15 cellular contexts compared by ENCODE assay signal in the genomic region with DNA sequence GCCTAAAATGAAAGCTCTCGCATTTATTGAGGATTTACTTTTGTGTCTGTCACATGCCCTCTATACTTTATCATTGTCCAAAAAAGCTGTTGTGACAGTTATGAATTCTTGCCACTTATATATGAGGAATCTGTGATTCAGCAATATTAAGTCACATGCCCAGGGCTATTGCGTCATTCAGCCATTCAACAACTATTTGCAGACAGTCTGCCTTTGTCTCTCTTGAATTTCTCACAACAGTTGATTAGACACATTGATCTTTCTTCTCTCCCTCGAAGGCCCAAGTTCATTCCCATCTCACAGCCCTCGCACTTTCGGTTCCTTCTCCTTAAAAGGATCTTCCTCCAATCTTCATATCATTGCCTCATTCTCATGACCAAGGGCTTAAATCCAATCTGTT.
DNase-seq lines count a peak whose midpoint lies in the region; ATAC-seq lines count a peak whose summit lies in the region.
"Had no signal": no experiment of that assay in that cellular context is flagged by ENCODE, and none has a peak within 500 bp of the region (broad histone marks: within the 10 kb centered on the region; RNA-seq: fewer than 3 reads in every experiment).

No MANE protein-coding gene starts in this region.

- H4K8ac ChIP-seq in mesendoderm (ENCODE audit: low read depth, low read length): no peak overlapping the region

- no peak overlapping the region for H2BK15ac ChIP-seq in mesendoderm (replicated peaks; ENCODE audit: low read depth)

- no peaks in the 10 kb centered on the region for H3K4me1 ChIP-seq in mesendoderm (ENCODE audit: control insufficient read depth, low read depth, low read length)

- no peaks in the 10 kb centered on the region for H3K27me3 ChIP-seq in mesendoderm (ENCODE audit: insufficient read depth, low read length, poor library complexity)

- H3K27ac Mint-ChIP-seq in dendritic cell treated with granulocyte-macrophage colony-stimulating factor and Interleukin-4, amounts not matched to agents 40 ng/mL and 50 ng/mL, for 4 days: peak overlapping the region; percentile 67
- H3K27ac Mint-ChIP-seq: CD4-positive, alpha-beta memory T cell; progenitor cell of endocrine pancreas had no signal

- H3K18ac ChIP-seq in mesendoderm (ENCODE audit: low read length): no peak overlapping the region

- no peak overlapping the region for H2BK5ac ChIP-seq in mesendoderm (ENCODE audit: low read length)

- intact Hi-C loops in dendritic cell treated with granulocyte-macrophage colony-stimulating factor and Interleukin-4, amounts not matched to agents 40 ng/mL and 50 ng/mL, for 4 days (cut with micrococcal nuclease): no loop called here

- no peak overlapping the region for H3K9ac ChIP-seq in mesendoderm (ENCODE audit: low read length)

- no peak overlapping the region for H3K56ac ChIP-seq in mesendoderm (ENCODE audit: low read length)

- no peak overlapping the region for H3K27ac ChIP-seq in mesendoderm (ENCODE audit: low read depth, low read length)

- H3K4me3 ChIP-seq in mesendoderm (ENCODE audit: low read length): no peak overlapping the region

- WGBS in mesendoderm (ENCODE audit: extremely low coverage, insufficient coverage, low lambda C conversion rate): no CpG with 5 or more reads among the region's 5 CpGs

- no peak overlapping the region for H2AK5ac ChIP-seq in mesendoderm (ENCODE audit: low read length)

- no peak overlapping the region for H3K23ac ChIP-seq in mesendoderm (ENCODE audit: low read length)

- no peak overlapping the region for H3K4me2 ChIP-seq in mesendoderm (ENCODE audit: low read length)

- no peak overlapping the region for H4K5ac ChIP-seq in mesendoderm (ENCODE audit: low read length)

- no peak overlapping the region for H3K4ac ChIP-seq in mesendoderm (ENCODE audit: low read depth, low read length)

- no peak overlapping the region for H2BK120ac ChIP-seq in mesendoderm (ENCODE audit: low read depth, low read length)

- ATAC-seq in HG02588 (IDR thresholded peaks at IDR 0.05; ENCODE audit: unreplicated experiment) (no peak), HG02623 (IDR thresholded peaks at IDR 0.05; ENCODE audit: unreplicated experiment) (no peak)

- H3K9me3 Mint-ChIP-seq in dendritic cell treated with granulocyte-macrophage colony-stimulating factor and Interleukin-4, amounts not matched to agents 40 ng/mL and 50 ng/mL, for 4 days: no peaks in the 10 kb centered on the region

- H3K79me1 ChIP-seq in mesendoderm (ENCODE audit: low read length): no peaks in the 10 kb centered on the region

- no peak overlapping the region for H3K4me3 Mint-ChIP-seq in dendritic cell treated with granulocyte-macrophage colony-stimulating factor and Interleukin-4, amounts not matched to agents 40 ng/mL and 50 ng/mL, for 4 days
- H3K4me3 Mint-ChIP-seq: CD4-positive, alpha-beta memory T cell had no signal

- no peaks in the 10 kb centered on the region for H3K36me3 ChIP-seq in mesendoderm (ENCODE audit: control insufficient read depth, insufficient read depth, low read length)

- no peaks in the 10 kb centered on the region for H3K79me2 ChIP-seq in mesendoderm (ENCODE audit: control insufficient read depth, insufficient read depth, low read length)

- no peaks in the 10 kb centered on the region for H3K27me3 Mint-ChIP-seq in dendritic cell treated with granulocyte-macrophage colony-stimulating factor and Interleukin-4, amounts not matched to agents 40 ng/mL and 50 ng/mL, for 4 days
- H3K27me3 Mint-ChIP-seq: CD4-positive, alpha-beta memory T cell; progenitor cell of endocrine pancreas had no signal

- peaks cover 15% of the 10 kb centered on the region for H3K4me1 Mint-ChIP-seq in dendritic cell treated with granulocyte-macrophage colony-stimulating factor and Interleukin-4, amounts not matched to agents 40 ng/mL and 50 ng/mL, for 4 days (ENCODE audit: low read depth)
- H3K4me1 Mint-ChIP-seq: CD4-positive, alpha-beta memory T cell had no signal

- H3K36me3 Mint-ChIP-seq in dendritic cell treated with granulocyte-macrophage colony-stimulating factor and Interleukin-4, amounts not matched to agents 40 ng/mL and 50 ng/mL, for 4 days (ENCODE audit: low read depth): no peaks in the 10 kb centered on the region
- H3K36me3 Mint-ChIP-seq: CD4-positive, alpha-beta memory T cell had no signal

- DNase-seq in EL (peak; percentile 49), NOMO-1 treated with DMSO at 0.1 percent for 48 hours (lab: John Stamatoyannopoulos, UW; ENCODE audit: unreplicated experiment) (peak; percentile 68), mesendoderm (peak; percentile 5), ureter (ENCODE audit: low spot score) (no peak), glomerular visceral epithelial cell (ENCODE audit: extremely low spot score) (no peak)
- DNase-seq: activated T-cell treated with anti-CD3 and anti-CD28 coated beads for 4 hours; amniotic stem cell; CD4-positive, alpha-beta memory T cell; NCI-H1105; stimulated activated CD4-positive, alpha-beta T cell treated with anti-CD3 and anti-CD28 coated beads, Interleukin-4, amount 100 ng/mL, for 1 hour; stimulated activated naive CD4-positive, alpha-beta T cell had no signal

Comparison
In these comparisons a context has a peak if more than half of its experiments do, and no peak if none do; other contexts are left out.
1. DNase-seq: peak in EL (single experiment), NOMO-1 treated with DMSO at 0.1 percent for 48 hours (single experiment) and mesendoderm (single experiment); none in ureter (single experiment) and glomerular visceral epithelial cell (single experiment).